Comparison of ENCODE assay signal across 8 cellular contexts in the genomic region with DNA sequence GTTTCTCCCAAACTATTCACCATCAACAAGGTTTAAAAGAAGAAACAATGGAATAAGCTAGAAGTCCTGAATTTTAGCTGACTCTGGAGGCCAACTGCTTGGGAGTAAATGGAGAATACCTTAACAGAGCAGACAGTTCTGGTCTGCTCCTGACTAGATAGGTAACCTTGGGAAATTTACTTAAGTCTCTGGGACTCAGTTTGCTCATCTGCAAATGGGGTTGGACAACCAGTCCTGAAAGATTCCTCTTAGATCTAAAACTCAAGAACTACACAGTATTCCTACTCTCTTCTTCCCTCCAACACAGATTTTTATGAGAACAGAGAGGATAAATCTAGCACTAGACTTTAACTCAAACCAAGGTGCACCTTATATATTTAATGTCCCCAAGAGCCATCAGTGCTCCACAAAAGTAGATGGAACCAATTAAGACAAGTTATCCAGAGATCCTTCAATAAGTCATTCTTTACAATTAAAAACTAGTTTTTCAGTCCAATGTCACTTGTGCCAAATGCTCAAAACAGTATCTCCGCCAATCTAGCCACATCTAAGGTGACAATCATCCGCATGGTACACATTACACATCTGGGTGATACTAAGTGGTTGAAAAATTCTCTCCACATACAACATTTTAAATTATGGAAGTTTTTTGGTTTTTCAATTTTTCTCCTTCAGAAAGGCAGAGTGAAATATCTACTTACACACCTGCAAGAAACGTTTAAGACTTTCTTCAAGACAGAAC. TPM values are rescaled to one million over a fixed set of nuclear protein-coding genes. Genes with fewer than 3 reads are reported as not detected.
DNase-seq lines count a peak whose midpoint lies in the region; TF ChIP-seq lines count a peak whose summit lies in the region.

No MANE protein-coding gene starts in this region.

- BruUV-seq in A673 (replicated peaks; lab: Mats Ljungman, UMichigan): TSS peak; percentile 59

- intact Hi-C loops in A673 (cut with micrococcal nuclease; ENCODE audit: unreplicated experiment): loop anchor here (10.0 kb wide), 1 partner anchor 55 kb away; a partner anchor contains a TSS

- CTCF ChIA-PET in A673 (lab: Charles Lee): interaction anchor here (0.5 kb wide), 1 partner anchor 60 kb away, joined by 4 read pairs; a partner anchor contains a TSS

- H3K4me3 ChIP-seq in A673 (ENCODE audit: low read depth, low read length, poor library complexity, severe bottlenecking) (peak overlapping the region; percentile 84), cardiac fibroblast (replicated peaks in 1 of 2; ENCODE audit: low read depth in 2 of 2, low read length in 2 of 2) (peak overlapping the region; percentile 76 to 95), muscle layer of duodenum (ENCODE audit: low read depth in 1 of 2, low read length in 2 of 2) (peak overlapping the region; percentile 73 to 86)
- peak overlapping the region; percentile 96 for H3K4me3 ChIP-seq in Jurkat, Clone E6-1 (ENCODE audit: low read length)

- H3K36me3 ChIP-seq in A673 (ENCODE audit: insufficient read depth, low read length, poor library complexity, severe bottlenecking) (no peaks in the 10 kb centered on the region), muscle layer of duodenum (ENCODE audit: control insufficient read depth in 1 of 2, insufficient read depth in 2 of 2, low read length in 2 of 2) (peaks cover 5 to 6% of the 10 kb centered on the region in 2 donors)

- no peak for DNase-seq in A673 (ENCODE audit: low spot score)
- no peak for DNase-seq in Jurkat, Clone E6-1 (ENCODE audit: low read depth, low spot score)
- no peak for DNase-seq in cardiac fibroblast (ENCODE audit: low read depth in 2 of 2)
- DNase-seq in GOT3 (lab: John Stamatoyannopoulos, UW): no peak
- no peak for DNase-seq in D341Med (ENCODE audit: low spot score)
- DNase-seq in NCI-H345 treated with DMSO at 0.1 percent for 48 hours (lab: John Stamatoyannopoulos, UW; ENCODE audit: unreplicated experiment): no peak
- DNase-seq in HT-29 (ENCODE audit: low spot score): no peak

- H3K4me1 ChIP-seq in A673 (ENCODE audit: insufficient read depth, low read length, poor library complexity, severe bottlenecking) (no peaks in the 10 kb centered on the region), muscle layer of duodenum (ENCODE audit: control insufficient read depth in 1 of 2, insufficient read depth in 2 of 2, low read length in 2 of 2) (peaks cover 22 to 60% of the 10 kb centered on the region in 2 donors)

- H3K27me3 ChIP-seq in A673 (replicated peaks; ENCODE audit: insufficient read depth, low read depth, low read length, poor library complexity) (no peaks in the 10 kb centered on the region), muscle layer of duodenum (ENCODE audit: low read depth, low read length) (no peaks in the 10 kb centered on the region)

- H3K9me3 ChIP-seq in A673 (ENCODE audit: low read depth, low read length, poor library complexity, severe bottlenecking) (no peaks in the 10 kb centered on the region), muscle layer of duodenum (ENCODE audit: control insufficient read depth in 1 of 2, low read length in 2 of 2) (no peaks in the 10 kb centered on the region)

- H3K27ac ChIP-seq in A673 (ENCODE audit: low read depth, low read length, poor library complexity, severe bottlenecking): peak overlapping the region; percentile 91
- peak overlapping the region; percentile 88 for H3K27ac ChIP-seq in muscle layer of duodenum (ENCODE audit: low read length)

- POLR2A ChIA-PET in A673 (lab: Charles Lee; ENCODE audit: low non-redundant PET): no interaction called here

- no peak for TF ChIP-seq CTCF in A673 (conservative IDR thresholded peaks at IDR 0.05; ENCODE audit: low read depth, low read length)
- TF ChIP-seq CTCF in cardiac fibroblast (IDR thresholded peaks at IDR 0.05; ENCODE audit: low read depth, low read length): no peak

RNA-seq across cellular contexts. Expression of a gene that starts 1.5 kb away (rescaled TPM):
- 194 and 198 TPM in 2 replicates for total RNA-seq in A673 (2021)
- 624 TPM for polyA plus RNA-seq in Jurkat, Clone E6-1 (2012; ENCODE audit: insufficient read depth, insufficient read length)
- 199 and 229 TPM in 2 replicates for total RNA-seq in HT-29 (2014; rRNA removed; shearing (Covaris generic))

RNA-seq across cellular contexts. Expression of a gene that starts 1.9 kb away (rescaled TPM):
- 11.6 and 12.0 TPM in 2 replicates for total RNA-seq in A673 (2021)
- polyA plus RNA-seq in Jurkat, Clone E6-1 (2012; ENCODE audit: insufficient read depth, insufficient read length): 10.1 TPM
- total RNA-seq in HT-29 (2014; rRNA removed; shearing (Covaris generic)): 26.6 TPM in 2 replicates

RNA-seq across cellular contexts. Expression of a gene that starts 12.0 kb away (rescaled TPM):
- total RNA-seq in A673 (2021): 1.3 and 2.1 TPM in 2 replicates
- polyA plus RNA-seq in Jurkat, Clone E6-1 (2012; ENCODE audit: insufficient read depth, insufficient read length): 3.6 TPM
- total RNA-seq in HT-29 (2014; rRNA removed; shearing (Covaris generic)): 0.97 and 3.9 TPM in 2 replicates

RNA-seq across cellular contexts. Expression of a gene that starts 18.9 kb away (rescaled TPM):
- 2.9 and 6.8 TPM in 2 replicates for total RNA-seq in A673 (2021)
- 29.1 TPM for polyA plus RNA-seq in Jurkat, Clone E6-1 (2012; ENCODE audit: insufficient read depth, insufficient read length)
- total RNA-seq in HT-29 (2014; rRNA removed; shearing (Covaris generic)): 2.5 and 8.2 TPM in 2 replicates

RNA-seq across cellular contexts. Expression of a gene that starts 52.1 kb away (rescaled TPM):
- total RNA-seq in A673 (2021): 122 and 128 TPM in 2 replicates
- polyA plus RNA-seq in Jurkat, Clone E6-1 (2012; ENCODE audit: insufficient read depth, insufficient read length): 208 TPM
- total RNA-seq in HT-29 (2014; rRNA removed; shearing (Covaris generic)): 500 and 516 TPM in 2 replicates
